ENCODE assay signal across 8 cellular contexts in the genomic region with DNA sequence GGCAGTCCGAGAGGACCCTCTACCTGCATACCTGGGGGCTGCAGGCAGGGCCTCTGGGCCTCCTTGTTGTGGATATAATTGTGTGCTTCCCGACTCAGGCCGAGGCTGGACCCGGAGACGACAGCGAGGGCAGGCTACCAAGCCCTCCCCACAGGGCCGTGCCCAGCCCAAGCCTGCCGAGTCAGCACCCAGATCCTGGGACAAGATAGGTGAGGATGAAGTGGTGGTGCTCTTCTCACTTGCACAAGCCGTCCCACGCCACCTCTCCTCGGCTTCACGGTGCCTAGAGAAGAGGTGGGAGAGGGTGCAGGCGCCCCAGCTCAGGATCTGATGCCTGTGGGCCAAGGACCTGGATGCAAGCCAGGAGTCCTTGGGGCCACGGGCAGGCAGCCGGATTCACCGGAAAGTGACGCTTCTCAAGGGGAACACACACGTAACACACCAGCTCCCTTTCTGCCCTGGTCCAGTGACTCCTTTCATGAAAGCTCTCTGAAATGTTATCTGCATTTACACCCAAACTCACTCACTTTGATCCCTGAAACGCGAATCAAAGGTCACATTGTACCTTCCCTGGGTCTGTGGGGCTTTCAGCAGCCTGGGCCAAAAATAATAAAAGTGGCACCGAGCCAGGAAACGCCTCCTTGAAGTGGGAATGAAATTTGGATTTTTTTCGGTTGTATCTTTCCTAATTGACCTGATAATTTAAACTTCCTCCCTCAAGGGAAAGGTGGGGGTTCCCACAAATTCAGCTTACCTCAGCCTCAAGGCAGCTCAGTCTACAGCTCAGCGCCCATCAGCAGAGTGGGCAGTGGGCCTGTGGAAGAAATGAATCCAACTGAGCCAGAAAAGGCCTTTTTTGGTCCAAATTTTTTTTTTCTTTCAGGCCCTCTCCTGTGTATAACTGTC. TPM values are rescaled to one million over a fixed set of nuclear protein-coding genes. Genes with fewer than 3 reads are reported as not detected.
DNase-seq lines count a peak whose midpoint lies in the region; ATAC-seq and TF ChIP-seq lines count a peak whose summit lies in the region.

No MANE protein-coding gene starts in this region.

- DNase-seq in COLO668 (lab: John Stamatoyannopoulos, UW; ENCODE audit: unreplicated experiment) (peak; percentile 83), HT-29 (ENCODE audit: low spot score) (peak; percentile 89), SHP77 (lab: John Stamatoyannopoulos, UW) (peak; percentile 59 to 75), heart left ventricle (peak in 4 of 5 donors; percentile 35 to 75 (median 69)), psoas muscle (peak; percentile 62 to 66), 8988T (no peak)
- peak; percentile 61 to 79 for DNase-seq in activated naive CD4-positive, alpha-beta T cell treated with anti-CD3 and anti-CD28 coated beads, Interleukin-2, amount 50 U/mL, for 72 hours (ENCODE audit: low spot score in 2 of 2)

- H3K27me3 ChIP-seq in heart left ventricle: no peaks in the 10 kb centered on the region
- H3K27me3 ChIP-seq in psoas muscle (ENCODE audit: insufficient read depth in 3 of 3, low read length in 2 of 3): no peaks in the 10 kb centered on the region

- H3K36me3 Mint-ChIP-seq in activated naive CD4-positive, alpha-beta T cell treated with anti-CD3 and anti-CD28 coated beads, Interleukin-2, amount 50 U/mL, for 72 hours: peaks cover 8 to 33% of the 10 kb centered on the region in 2 donors

- no peaks in the 10 kb centered on the region for H3K9me3 ChIP-seq in heart left ventricle
- H3K9me3 ChIP-seq in psoas muscle: no peaks in the 10 kb centered on the region

- peak in 1 of 2 donors; percentile 14 for TF ChIP-seq POLR2A in heart left ventricle (IDR thresholded peaks at IDR 0.05)

- H3K27ac ChIP-seq in heart left ventricle (peak overlapping the region; percentile 83 to 96 (median 93)), psoas muscle (peak overlapping the region; percentile 89)

- TF ChIP-seq CTCF in heart left ventricle (IDR thresholded peaks at IDR 0.05) (no peak), psoas muscle (IDR thresholded peaks at IDR 0.05) (no peak)

- peak overlapping the region; percentile 93 to 96 for H3K27ac Mint-ChIP-seq in activated naive CD4-positive, alpha-beta T cell treated with anti-CD3 and anti-CD28 coated beads, Interleukin-2, amount 50 U/mL, for 72 hours

- H3K4me3 ChIP-seq in heart left ventricle (peak overlapping the region; percentile 63 to 97 (median 80)), psoas muscle (peak overlapping the region; percentile 75)

- H3K36me3 ChIP-seq in heart left ventricle (peaks cover 0 to 21% (median 12%) of the 10 kb centered on the region in 9 donors), psoas muscle (ENCODE audit: insufficient read depth in 1 of 2, low read depth in 1 of 2) (peaks cover 3 to 18% of the 10 kb centered on the region in 2 donors)

- H3K9me3 Mint-ChIP-seq in activated naive CD4-positive, alpha-beta T cell treated with anti-CD3 and anti-CD28 coated beads, Interleukin-2, amount 50 U/mL, for 72 hours: no peaks in the 10 kb centered on the region

- ATAC-seq in GM19438 (IDR thresholded peaks at IDR 0.05; ENCODE audit: low read depth, unreplicated experiment) (peak; percentile 15), heart left ventricle (peak; percentile 1 to 23 (median 7)), psoas muscle (peak; percentile 15 to 41 (median 20))
- peak; percentile 49 to 58 for ATAC-seq in activated naive CD4-positive, alpha-beta T cell treated with anti-CD3 and anti-CD28 coated beads, Interleukin-2, amount 50 U/mL, for 72 hours

- 6 to 11% (median 7%) methylated on average over 16 to 24 of the region's 24 CpGs for WGBS in heart left ventricle, 4 donors
- 10 to 15% (median 11%) methylated on average over 24 of the region's 24 CpGs for WGBS in psoas muscle, 3 donors

- peaks cover 0 to 32% (median 24%) of the 10 kb centered on the region in 12 donors for H3K4me1 ChIP-seq in heart left ventricle
- H3K4me1 ChIP-seq in psoas muscle: peaks cover 15% of the 10 kb centered on the region

- intact Hi-C loops in heart left ventricle (cut with DNase I): loop anchor here in 2 of 10 donors (10.0 kb wide), 2 partner anchors 59 to 1761 kb away; no protein-coding TSS in a partner anchor
- intact Hi-C loops in psoas muscle (cut with DNase I): loop anchor here in 1 of 2 donors (2.0 kb wide), 1 partner anchor 57 kb away; no protein-coding TSS in a partner anchor

RNA-seq across cellular contexts. Expression of a gene that starts 1.1 kb away (rescaled TPM):
- total RNA-seq in HT-29 (2014; rRNA removed; shearing (Covaris generic)): 96.1 and 115 TPM in 2 replicates
- 10 to 100 TPM in 1 of 2 donors, 1 to 10 TPM in 1; 9.6 to 13.4 TPM for total RNA-seq in activated naive CD4-positive, alpha-beta T cell treated with anti-CD3 and anti-CD28 coated beads, Interleukin-2, amount 50 U/mL, for 72 hours
- 1 to 10 TPM; 1.9 to 3.7 (median 2.4) TPM for total RNA-seq in heart left ventricle
- polyA plus RNA-seq in heart left ventricle: 1 to 10 TPM; 1.6 to 9.2 TPM
- total RNA-seq in psoas muscle: 1 to 10 TPM; 1.5 to 3.4 (median 3.0) TPM
- polyA plus RNA-seq in psoas muscle: 1 to 10 TPM; 3.3 to 7.6 (median 3.6) TPM

RNA-seq across cellular contexts. Expression of a gene that starts 1.1 kb away (rescaled TPM):
- total RNA-seq in HT-29 (2014; rRNA removed; shearing (Covaris generic)): 37.9 and 42.8 TPM in 2 replicates
- 10 to 100 TPM; 12.1 to 20.1 TPM for total RNA-seq in activated naive CD4-positive, alpha-beta T cell treated with anti-CD3 and anti-CD28 coated beads, Interleukin-2, amount 50 U/mL, for 72 hours
- total RNA-seq in heart left ventricle (10 to 100 TPM in 3 of 9 donors, 1 to 10 TPM in 6; 5.1 to 11.6 (median 7.7) TPM), psoas muscle (1 to 10 TPM; 5.3 to 9.7 (median 8.1) TPM)
- polyA plus RNA-seq in heart left ventricle (1 to 10 TPM; 4.6 to 4.9 TPM), psoas muscle (1 to 10 TPM; 5.9 to 7.9 (median 6.3) TPM)
